In genomic region chr6:165831812-165832470, GRCh38 we compare ENCODE assay signal across 13 cellular contexts.
"Had no signal": no experiment of that assay in that cellular context is flagged by ENCODE, and none has a peak within 500 bp of the region (broad histone marks: within the 10 kb centered on the region; RNA-seq: fewer than 3 reads in every experiment).

No MANE protein-coding gene starts in this region.

- ATAC-seq: pancreas, upper lobe of right lung had no signal

- H3K9ac ChIP-seq: neural progenitor cell had no signal

- H3K4me3 ChIP-seq: adrenal gland, neural progenitor cell, pancreas, sigmoid colon, spleen, stomach, testis, upper lobe of right lung had no signal

- H3K4me2 ChIP-seq: neural progenitor cell had no signal

- H3K27ac Mint-ChIP-seq: activated B cell treated with CpG ODN at 0.5 μM for 24 hours; activated CD4-positive, alpha-beta T cell treated with anti-CD3 and anti-CD28 coated beads, Interleukin-2, amount 10 ng/mL, durations not matched to agents 7 days and 5 days; neural progenitor cell had no signal

- H3K4me3 Mint-ChIP-seq: activated B cell treated with CpG ODN at 0.5 μM for 24 hours; activated CD4-positive, alpha-beta T cell treated with anti-CD3 and anti-CD28 coated beads, Interleukin-2, amount 10 ng/mL, durations not matched to agents 7 days and 5 days; neural progenitor cell had no signal

- H3K9me3 ChIP-seq: adrenal gland, pancreas, sigmoid colon, spleen, stomach, testis, upper lobe of right lung had no signal

- H3K36me3 ChIP-seq: adrenal gland, neural progenitor cell, pancreas, sigmoid colon, spleen, stomach, upper lobe of right lung had no signal

- H3K36me3 Mint-ChIP-seq: neural progenitor cell had no signal

- H3K27ac ChIP-seq: adrenal gland, neural progenitor cell, pancreas, sigmoid colon, spleen, stomach, testis, upper lobe of right lung had no signal

- H3K9me3 Mint-ChIP-seq: activated B cell treated with CpG ODN at 0.5 μM for 24 hours; activated CD4-positive, alpha-beta T cell treated with anti-CD3 and anti-CD28 coated beads, Interleukin-2, amount 10 ng/mL, durations not matched to agents 7 days and 5 days had no signal

- H3K27me3 ChIP-seq: adrenal gland, neural progenitor cell, pancreas, sigmoid colon, stomach, testis, upper lobe of right lung had no signal

- H3K4me1 ChIP-seq: adrenal gland, neural progenitor cell had no signal

- DNase-seq: activated B cell treated with CpG ODN at 0.5 μM for 24 hours; activated CD4-positive, alpha-beta T cell treated with anti-CD3 and anti-CD28 coated beads, Interleukin-2, amount 10 ng/mL, durations not matched to agents 7 days and 5 days; activated naive CD4-positive, alpha-beta T cell treated with Interleukin-2 at 50 U/mL for 16 hours; adrenal gland; hippocampal formation; kidney glomerular epithelial cell; pancreas; sigmoid colon; spleen; stomach; testis; upper lobe of right lung had no signal
